ENCODE assay signal across 8 cellular contexts in the genomic region with DNA sequence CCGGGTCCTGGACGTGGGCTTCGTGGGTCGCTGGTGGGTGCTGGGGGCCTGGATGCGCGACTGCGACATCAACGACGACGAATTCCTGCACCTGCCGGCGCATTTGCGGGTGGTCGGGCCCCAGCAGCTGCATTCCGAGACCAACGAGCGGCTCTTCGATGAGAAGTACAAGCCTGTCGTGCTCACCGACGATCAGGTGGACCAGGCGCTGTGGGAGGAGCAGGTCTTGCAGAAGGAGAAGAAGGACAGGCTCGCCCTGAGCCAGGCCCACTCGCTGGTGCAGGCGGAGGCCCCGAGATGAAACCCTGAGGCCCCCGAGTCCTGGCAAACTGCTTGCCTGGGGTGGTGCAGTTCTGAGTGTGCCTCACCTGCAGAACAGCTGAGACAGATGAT.
DNase-seq lines count a peak whose midpoint lies in the region; ATAC-seq and TF ChIP-seq lines count a peak whose summit lies in the region.

No MANE protein-coding gene starts in this region.

- no peaks in the 10 kb centered on the region for H3K27me3 ChIP-seq in rectal smooth muscle tissue (ENCODE audit: control insufficient read depth, insufficient read depth, low read length)

- no peak for ATAC-seq in HG03097 (IDR thresholded peaks at IDR 0.05; ENCODE audit: low FRiP score, unreplicated experiment)

- CTCF ChIA-PET in RWPE1 (lab: Yijun Ruan, JAX) = interaction anchor here (1.2 kb wide), 1 partner anchor 58 kb away, joined by 5 read pairs; no protein-coding TSS in a partner anchor

- H3K4me1 ChIP-seq in rectal smooth muscle tissue (ENCODE audit: control insufficient read depth, insufficient read depth, low read length) = peaks cover 12% of the 10 kb centered on the region

- H3K9ac ChIP-seq in rectal smooth muscle tissue (ENCODE audit: low read length) = peak overlapping the region; percentile 77

- H3K4me3 ChIP-seq in GM12865 (ENCODE audit: low read depth, low read length) = peak overlapping the region; percentile 82
- peak overlapping the region; percentile 87 for H3K4me3 ChIP-seq in fibroblast of pulmonary artery (replicated peaks; ENCODE audit: low read depth, low read length)
- peak overlapping the region; percentile 93 for H3K4me3 ChIP-seq in rectal smooth muscle tissue (ENCODE audit: low read length)

- DNase-seq in GM12865 (ENCODE audit: low read depth) (no peak), RWPE1 (ENCODE audit: low spot score) (no peak), fibroblast of pulmonary artery (ENCODE audit: low read depth) (no peak), AG08395 (ENCODE audit: low spot score) (no peak), COR-L47 (lab: John Stamatoyannopoulos, UW) (no peak), activated gamma-delta T cell treated with Interleukin-2 at 50 U/mL for 16 hours (no peak)

- H3K27ac ChIP-seq in RWPE1 = peak overlapping the region; percentile 81
- peak overlapping the region; percentile 79 for H3K27ac ChIP-seq in rectal smooth muscle tissue (ENCODE audit: low read depth, low read length)

- TF ChIP-seq CTCF in GM12865 (IDR thresholded peaks at IDR 0.05; ENCODE audit: insufficient read depth, low read depth, low read length, missing control alignments) (no peak), RWPE1 (conservative IDR thresholded peaks at IDR 0.05; ENCODE audit: low read depth) (no peak), fibroblast of pulmonary artery (IDR thresholded peaks at IDR 0.05; ENCODE audit: low read length, missing control alignments) (no peak)

- peaks cover 6% of the 10 kb centered on the region for H3K36me3 ChIP-seq in rectal smooth muscle tissue (ENCODE audit: control insufficient read depth, insufficient read depth, low read length)

- POLR2A ChIA-PET in RWPE1 (lab: Yijun Ruan, JAX; ENCODE audit: low non-redundant PET) = interaction anchor here (0.6 kb wide), 1 partner anchor 320 kb away, joined by 3 read pairs; no protein-coding TSS in a partner anchor
